In the genomic region with DNA sequence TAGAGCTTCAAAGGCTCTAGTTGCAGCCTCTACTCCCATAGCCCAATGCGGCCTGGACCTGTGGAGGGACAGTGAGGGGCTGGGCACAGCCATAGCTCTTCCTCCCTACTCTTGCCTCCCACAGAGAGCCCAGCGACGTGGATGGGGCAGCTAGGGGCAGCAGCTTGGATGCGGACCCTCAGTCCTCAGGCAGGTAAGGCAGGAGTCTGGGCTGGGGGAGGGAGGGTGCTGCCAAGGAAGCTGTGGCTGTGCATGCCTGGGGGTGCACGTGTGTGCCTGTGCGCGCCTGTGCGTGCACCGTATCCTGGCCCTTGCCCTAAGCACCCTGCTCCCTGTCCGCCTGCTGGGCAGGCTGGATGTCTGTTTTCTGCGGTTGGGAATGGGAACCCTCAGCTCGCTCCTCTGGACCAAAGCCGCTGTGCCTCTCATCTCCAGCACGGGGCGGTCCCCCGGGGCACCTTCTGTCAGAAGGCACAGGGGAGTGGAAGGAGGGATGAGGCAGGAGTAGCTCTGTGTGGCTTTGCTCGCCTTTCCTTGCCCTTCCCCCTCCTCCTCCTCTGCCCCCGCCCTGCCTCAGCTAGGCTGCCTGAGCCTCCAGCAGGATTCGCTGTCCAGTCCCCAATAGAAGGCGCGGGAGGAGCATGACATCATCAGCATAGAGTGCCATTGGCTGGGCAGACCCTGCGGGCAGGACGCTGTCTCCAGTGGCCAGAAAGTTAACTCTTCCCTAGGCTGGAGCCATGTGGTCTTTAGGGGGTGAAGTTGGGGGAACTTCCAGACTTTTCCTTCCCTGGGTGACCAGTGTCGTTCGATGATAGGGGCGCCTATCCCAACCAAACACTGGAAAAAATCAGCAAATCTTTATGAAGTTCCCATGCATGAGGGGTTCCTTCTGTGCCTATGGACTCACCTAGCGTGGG, we compare ENCODE assay signal across 8 cellular contexts. TPM values are rescaled to one million over a fixed set of nuclear protein-coding genes. Genes with fewer than 3 reads are reported as not detected.
A peak's percentile ranks its signal among the peaks of the same experiment; 100 is the strongest.
DNase-seq lines count a peak whose midpoint lies in the region; ATAC-seq, FAIRE-seq and TF ChIP-seq lines count a peak whose summit lies in the region.

No MANE protein-coding gene starts in this region.

- H3K27ac ChIP-seq in rectal smooth muscle tissue (ENCODE audit: low read depth, low read length) = peak overlapping the region; percentile 16

- H3K4me3 ChIP-seq in NT2/D1 (ENCODE audit: insufficient read length, low read depth) (peak overlapping the region; percentile 19), bronchial epithelial cell (ENCODE audit: low read depth, low read length) (peak overlapping the region; percentile 8), iPS-11a (ENCODE audit: low read depth, low read length) (peak overlapping the region; percentile 27), rectal smooth muscle tissue (ENCODE audit: low read length) (peak overlapping the region; percentile 51)

- H3K4me1 ChIP-seq in NT2/D1 (ENCODE audit: insufficient read depth, insufficient read length) (peaks cover 32% of the 10 kb centered on the region), rectal smooth muscle tissue (ENCODE audit: control insufficient read depth, insufficient read depth, low read length) (peaks cover 9% of the 10 kb centered on the region)

- ATAC-seq in HG03135 (IDR thresholded peaks at IDR 0.05; ENCODE audit: unreplicated experiment) = no peak
- ATAC-seq in HG03571 (IDR thresholded peaks at IDR 0.05; ENCODE audit: unreplicated experiment) = no peak

- H3K9me3 ChIP-seq in NT2/D1 (ENCODE audit: insufficient read depth, low read length) = no peaks in the 10 kb centered on the region

- peak; percentile 23 for TF ChIP-seq CTCF in bronchial epithelial cell (IDR thresholded peaks at IDR 0.05; ENCODE audit: insufficient read depth, low read length, severe bottlenecking)

- peak; percentile 73 for FAIRE-seq in bronchial epithelial cell (lab: Jason Lieb, UNC)

- H3K27me3 ChIP-seq in NT2/D1 (ENCODE audit: insufficient read depth, insufficient read length) (peaks cover 36% of the 10 kb centered on the region), bronchial epithelial cell (ENCODE audit: control insufficient read depth, insufficient read depth, low read length) (no peaks in the 10 kb centered on the region), rectal smooth muscle tissue (ENCODE audit: control insufficient read depth, insufficient read depth, low read length) (peaks cover 8% of the 10 kb centered on the region)

- H3K9ac ChIP-seq in NT2/D1 (ENCODE audit: insufficient read length, low read depth) (peak overlapping the region; percentile 76), rectal smooth muscle tissue (ENCODE audit: low read length) (no peak overlapping the region)

- no peaks in the 10 kb centered on the region for H3K36me3 ChIP-seq in NT2/D1 (ENCODE audit: insufficient read depth, insufficient read length, low read length)
- H3K36me3 ChIP-seq in bronchial epithelial cell (ENCODE audit: control insufficient read depth, insufficient read depth, low read length) = no peaks in the 10 kb centered on the region
- no peaks in the 10 kb centered on the region for H3K36me3 ChIP-seq in rectal smooth muscle tissue (ENCODE audit: control insufficient read depth, insufficient read depth, low read length)

- DNase-seq in DMS53 treated with DMSO at 0.1 percent for 48 hours (lab: John Stamatoyannopoulos, UW; ENCODE audit: unreplicated experiment) = peak; percentile 82
- peak; percentile 100 for DNase-seq in HuH-7 (ENCODE audit: low spot score)
- peak; percentile 87 for DNase-seq in NT2/D1 (ENCODE audit: low read depth, low spot score)
- DNase-seq in bronchial epithelial cell (ENCODE audit: low read depth) = peak; percentile 93

RNA-seq across cellular contexts. Expression of a gene that starts 0.8 kb away (rescaled TPM):
- 0.13 TPM in 1 of 2 replicates, not detected in the other for total RNA-seq in bronchial epithelial cell

RNA-seq across cellular contexts. Expression of a gene that starts 3.1 kb away (rescaled TPM):
- total RNA-seq in bronchial epithelial cell = 2.1 and 2.3 TPM in 2 replicates

RNA-seq across cellular contexts. Expression of a gene that starts 39.4 kb away (rescaled TPM):
- 9.9 and 10.8 TPM in 2 replicates for total RNA-seq in bronchial epithelial cell

RNA-seq across cellular contexts. Expression of a gene that starts 45.0 kb away (rescaled TPM):
- 38.4 and 64.4 TPM in 2 replicates for total RNA-seq in bronchial epithelial cell
